Comparison of ENCODE assay signal across 15 cellular contexts in genomic region chr22:44561139-44561840, GRCh38.
A peak's percentile ranks its signal among the peaks of the same experiment; 100 is the strongest.
DNase-seq lines count a peak whose midpoint lies in the region; ATAC-seq and TF ChIP-seq lines count a peak whose summit lies in the region.
"Had no signal": no experiment of that assay in that cellular context is flagged by ENCODE, and none has a peak within 500 bp of the region (broad histone marks: within the 10 kb centered on the region; RNA-seq: fewer than 3 reads in every experiment).

No MANE protein-coding gene starts in this region.

- no peak for ATAC-seq in RWPE2 (ENCODE audit: low read depth)
- no peak for ATAC-seq in lower lobe of right lung
- no peak for ATAC-seq in upper lobe of right lung
- ATAC-seq in HG03175 (IDR thresholded peaks at IDR 0.05; ENCODE audit: unreplicated experiment), result no peak
- ATAC-seq in gastroesophageal sphincter, result no peak
- no peak for ATAC-seq in GM21423 (IDR thresholded peaks at IDR 0.05; ENCODE audit: unreplicated experiment)

- no peaks in the 10 kb centered on the region for H3K36me3 ChIP-seq in RWPE2 (ENCODE audit: low read depth)
- H3K36me3 ChIP-seq in lower lobe of right lung, result no peaks in the 10 kb centered on the region
- no peaks in the 10 kb centered on the region for H3K36me3 ChIP-seq in upper lobe of right lung
- H3K36me3 ChIP-seq in gastroesophageal sphincter, result no peaks in the 10 kb centered on the region

- TF ChIP-seq CTCF in RWPE2 (IDR thresholded peaks at IDR 0.05; ENCODE audit: poor library complexity, severe bottlenecking) (no peak), lower lobe of right lung (IDR thresholded peaks at IDR 0.05) (no peak), upper lobe of right lung (IDR thresholded peaks at IDR 0.05) (no peak), gastroesophageal sphincter (IDR thresholded peaks at IDR 0.05) (no peak)

- TF ChIP-seq POLR2A in gastroesophageal sphincter (IDR thresholded peaks at IDR 0.05), result no peak

- no peaks in the 10 kb centered on the region for H3K27me3 ChIP-seq in RWPE2 (ENCODE audit: insufficient read depth, poor library complexity, severe bottlenecking)
- peaks cover 13% of the 10 kb centered on the region for H3K27me3 ChIP-seq in lower lobe of right lung (ENCODE audit: low read depth)
- no peaks in the 10 kb centered on the region for H3K27me3 ChIP-seq in upper lobe of right lung
- H3K27me3 ChIP-seq in gastroesophageal sphincter, result no peaks in the 10 kb centered on the region

- H3K27ac ChIP-seq in RWPE2 (ENCODE audit: poor library complexity, severe bottlenecking), result no peak overlapping the region
- no peak overlapping the region for H3K27ac ChIP-seq in lower lobe of right lung
- no peak overlapping the region for H3K27ac ChIP-seq in upper lobe of right lung
- H3K27ac ChIP-seq in gastroesophageal sphincter, result no peak overlapping the region
- H3K27ac ChIP-seq: 22Rv1, HL-60 had no signal

- H3K4me3 ChIP-seq in RWPE2 (ENCODE audit: severe bottlenecking), result no peak overlapping the region
- H3K4me3 ChIP-seq in lower lobe of right lung, result no peak overlapping the region
- H3K4me3 ChIP-seq in upper lobe of right lung, result no peak overlapping the region
- no peak overlapping the region for H3K4me3 ChIP-seq in gastroesophageal sphincter

- peak; percentile 7 for DNase-seq in activated CD8-positive, alpha-beta memory T cell treated with anti-CD3 and anti-CD28 coated beads for 24 hours
- DNase-seq in activated CD8-positive, alpha-beta memory T cell treated with anti-CD3 and anti-CD28 coated beads, Interleukin-2, amount 50 U/mL, for 48 hours, result no peak
- DNase-seq in RWPE2 (ENCODE audit: low spot score) (peak; percentile 2), lower lobe of right lung (peak; percentile 13), upper lobe of right lung (peak; percentile 13)
- DNase-seq: Caco-2; CD8-positive, alpha-beta memory T cell; DMS53; GF-D8; HCEC 1CT had no signal

- H3K9me3 ChIP-seq in RWPE2 (ENCODE audit: severe bottlenecking), result peaks cover 6% of the 10 kb centered on the region
- no peaks in the 10 kb centered on the region for H3K9me3 ChIP-seq in lower lobe of right lung
- H3K9me3 ChIP-seq in upper lobe of right lung, result peaks cover 4% of the 10 kb centered on the region
- peaks cover 0 to 26% (median 0%) of the 10 kb centered on the region in 3 donors for H3K9me3 ChIP-seq in gastroesophageal sphincter
- H3K9me3 ChIP-seq: Caco-2 had no signal

- TF ChIP-seq EP300 in gastroesophageal sphincter (IDR thresholded peaks at IDR 0.05), result no peak

- peaks cover 6% of the 10 kb centered on the region for H3K4me1 ChIP-seq in RWPE2 (ENCODE audit: insufficient read depth, poor library complexity, severe bottlenecking)
- no peaks in the 10 kb centered on the region for H3K4me1 ChIP-seq in lower lobe of right lung
- H3K4me1 ChIP-seq in upper lobe of right lung, result no peaks in the 10 kb centered on the region
- no peaks in the 10 kb centered on the region for H3K4me1 ChIP-seq in gastroesophageal sphincter
- H3K4me1 ChIP-seq: Caco-2 had no signal

- WGBS in gastroesophageal sphincter (ENCODE audit: low coverage in 1 of 2), 2 donors, result 83 to 90% methylated on average over 4 to 6 of the region's 6 CpGs

- intact Hi-C loops in lower lobe of right lung (cut with DNase I), result no loop called here
- intact Hi-C loops in upper lobe of right lung (cut with DNase I), result no loop called here
